In genomic region chr22:42957544-42957943, GRCh38 we compare ENCODE assay signal across 22 cellular contexts. TPM values are rescaled to one million over a fixed set of nuclear protein-coding genes. Genes with fewer than 3 reads are reported as not detected.
DNase-seq lines count a peak whose midpoint lies in the region; ATAC-seq, FAIRE-seq and TF ChIP-seq lines count a peak whose summit lies in the region.
"Had no signal": no experiment of that assay in that cellular context is flagged by ENCODE, and none has a peak within 500 bp of the region (broad histone marks: within the 10 kb centered on the region; RNA-seq: fewer than 3 reads in every experiment).

No MANE protein-coding gene starts in this region.

- intact Hi-C loops in heart left ventricle (cut with DNase I): loop anchor here in 4 of 10 donors (5.0 kb wide), 4 partner anchors 50 to 90 kb away; no protein-coding TSS in a partner anchor
- intact Hi-C loops in GM12878 (cut with micrococcal nuclease; ENCODE audit: unreplicated experiment): no loop called here
- intact Hi-C loops in kidney (cut with DNase I): no loop called here
- intact Hi-C loops in head of caudate nucleus (cut with DNase I): no loop called here

- H3K9me3 ChIP-seq in heart left ventricle (peaks cover 0 to 6% (median 0%) of the 10 kb centered on the region in 12 donors), right atrium auricular region (no peaks in the 10 kb centered on the region), GM12878 (replicated peaks; ENCODE audit: control insufficient read depth, insufficient read depth, low read length) (no peaks in the 10 kb centered on the region; the same call in 2 of the 3 replicates), kidney (ENCODE audit: control insufficient read depth in 1 of 2, low read length in 2 of 2) (no peaks in the 10 kb centered on the region), thoracic aorta (no peaks in the 10 kb centered on the region)
- H3K9me3 ChIP-seq: spleen had no signal

- H4K20me1 ChIP-seq in GM12878 (ENCODE audit: control insufficient read depth, insufficient read depth): no peaks in the 10 kb centered on the region

- no peaks in the 10 kb centered on the region for H3K27me3 ChIP-seq in heart left ventricle
- H3K27me3 ChIP-seq in right atrium auricular region: no peaks in the 10 kb centered on the region
- no peaks in the 10 kb centered on the region for H3K27me3 ChIP-seq in GM12878 (replicated peaks in 1 of 2; ENCODE audit: control insufficient read depth in 2 of 2, insufficient read depth in 2 of 2, low read length in 1 of 2)
- no peaks in the 10 kb centered on the region for H3K27me3 ChIP-seq in thoracic aorta (replicated peaks; ENCODE audit: insufficient read depth)
- H3K27me3 ChIP-seq: dorsolateral prefrontal cortex, spleen had no signal

- DNase-seq in heart left ventricle (no peak), right atrium auricular region (ENCODE audit: low spot score) (no peak), GM12878 (ENCODE audit: low read depth, low spot score) (no peak), kidney (no peak), thoracic aorta (ENCODE audit: low spot score) (no peak), midbrain (lab: John Stamatoyannopoulos, UW) (no peak), head of caudate nucleus (no peak), NAMALWA (ENCODE audit: low spot score) (no peak)
- DNase-seq: activated naive CD4-positive, alpha-beta T cell treated with Interleukin-2 at 50 U/mL for 16 hours; activated T-cell treated with anti-CD3 and anti-CD28 coated beads, Interleukin-2, amount 50 U/mL, for 1 hour; DMS53; dorsolateral prefrontal cortex; Karpas-422; MV-4-11; naive thymus-derived CD8-positive, alpha-beta T cell; NCI-H146; NCI-H2107; NCI-H446; spleen had no signal

- SMC1A ChIA-PET in GM12878 (lab: Charles Lee; ENCODE audit: uncharacterized antibody, unreplicated experiment): interaction anchor here (0.8 to 1.6 kb wide), 10 partner anchors 9 to 65 kb away, joined by 3 to 10 read pairs (median 4); no protein-coding TSS in a partner anchor

- no peak for TF ChIP-seq EP300 in GM12878 (IDR thresholded peaks at IDR 0.05; ENCODE audit: borderline replicate concordance in 1 of 2, control insufficient read depth in 1 of 2, low read depth in 2 of 2, low read length in 2 of 2)

- H3K27ac ChIP-seq in heart left ventricle (peak overlapping the region in 9 of 12 donors; percentile 17 to 82 (median 66)), right atrium auricular region (no peak overlapping the region), GM12878 (ENCODE audit: control insufficient read depth, insufficient read depth) (no peak overlapping the region), kidney (ENCODE audit: low read depth in 2 of 2, low read length in 2 of 2) (peak overlapping the region; percentile 20 to 61), thoracic aorta (no peak overlapping the region)
- H3K27ac ChIP-seq: dorsolateral prefrontal cortex, HL-60 had no signal

- H3K79me2 ChIP-seq in GM12878 (ENCODE audit: control insufficient read depth, insufficient read depth, low read length): peaks cover 84% of the 10 kb centered on the region

- CTCF ChIA-PET in GM12878 (lab: Yijun Ruan, JAX): interaction anchor here (0.7 to 1.5 kb wide), 5 partner anchors 9 to 90 kb away, joined by 3 to 5 read pairs (median 4); no protein-coding TSS in a partner anchor

- in situ Hi-C loops in GM12878 (cut with MboI): no loop called here

- RAD21 ChIA-PET in GM12878 (lab: Charles Lee; ENCODE audit: unreplicated experiment): interaction anchor here (0.9 to 2.4 kb wide), 4 partner anchors 9 to 90 kb away, joined by 5 to 8 read pairs (median 6); no protein-coding TSS in a partner anchor

- no peak for FAIRE-seq in GM12878 (lab: Jason Lieb, UNC)
- no peak for FAIRE-seq in kidney (lab: Jason Lieb, UNC)
- FAIRE-seq: G401.6, H1 had no signal

- H3K36me3 ChIP-seq in heart left ventricle: peaks cover 0 to 3% (median 0%) of the 10 kb centered on the region in 9 donors
- no peaks in the 10 kb centered on the region for H3K36me3 ChIP-seq in right atrium auricular region
- peaks cover 0 to 13% of the 10 kb centered on the region in 2 experiments; a peak in 3 of 4 replicates for H3K36me3 ChIP-seq in GM12878 (ENCODE audit: control insufficient read depth in 2 of 2, insufficient read depth in 2 of 2, low read length in 1 of 2)
- no peaks in the 10 kb centered on the region for H3K36me3 ChIP-seq in kidney (ENCODE audit: control insufficient read depth in 1 of 2, insufficient read depth in 2 of 2, low read length in 2 of 2)
- no peaks in the 10 kb centered on the region for H3K36me3 ChIP-seq in thoracic aorta

- H3K4me2 ChIP-seq in GM12878 (ENCODE audit: control insufficient read depth, insufficient read depth): no peak overlapping the region; the same call in 1 of the 2 replicates

- WGBS in heart left ventricle, 4 donors: 45 to 64% (median 53%) methylated on average over 3 of the region's 3 CpGs
- 67% methylated on average over 3 of the region's 3 CpGs for WGBS in GM12878 (ENCODE audit: insufficient coverage, insufficient replicate concordance, low lambda C conversion rate, missing lambda C conversion rate)

- TF ChIP-seq RAD21 in GM12878 (IDR thresholded peaks at IDR 0.05; ENCODE audit: insufficient read depth, low read depth, low read length): no peak

- no TSS peak for BruUV-seq in GM12878 (replicated peaks; lab: Mats Ljungman, UMichigan)

- TF ChIP-seq CTCF in heart left ventricle (IDR thresholded peaks at IDR 0.05) (no peak), right atrium auricular region (IDR thresholded peaks at IDR 0.05) (no peak), GM12878 (IDR thresholded peaks at IDR 0.05 in 2 of 3, conservative IDR thresholded peaks at IDR 0.05 in 1 of 3; ENCODE audit: control insufficient read depth in 2 of 3, extremely low read depth in 1 of 3, insufficient read depth in 1 of 3, low read depth in 3 of 3, low read length in 3 of 3) (no peak), kidney (IDR thresholded peaks at IDR 0.05; ENCODE audit: borderline replicate concordance, extremely low read depth, insufficient read depth) (no peak), thoracic aorta (IDR thresholded peaks at IDR 0.05) (no peak)

- no peak for ATAC-seq in heart left ventricle
- ATAC-seq in GM12878: peak; percentile 63
- no peak for ATAC-seq in thoracic aorta (ENCODE audit: insufficient number of reproducible peaks, low FRiP score, low read depth)
- ATAC-seq: naive thymus-derived CD8-positive, alpha-beta T cell had no signal

- H3K4me1 ChIP-seq in heart left ventricle (peaks cover 11 to 78% (median 37%) of the 10 kb centered on the region in 12 donors), right atrium auricular region (peaks cover 0 to 57% of the 10 kb centered on the region in 2 donors), GM12878 (ENCODE audit: control insufficient read depth, insufficient read depth, low read length) (peaks cover 11% of the 10 kb centered on the region), kidney (ENCODE audit: control insufficient read depth in 1 of 2, insufficient read depth in 1 of 2, low read depth in 1 of 2, low read length in 2 of 2) (peaks cover 26 to 34% of the 10 kb centered on the region in 2 donors), thoracic aorta (ENCODE audit: control insufficient read depth in 1 of 2, low read depth in 2 of 2) (peaks cover 49 to 70% of the 10 kb centered on the region in 2 donors)

- no peak overlapping the region for H3K9ac ChIP-seq in GM12878 (ENCODE audit: control insufficient read depth, insufficient read depth, low read length)
- no peak overlapping the region for H3K9ac ChIP-seq in kidney (ENCODE audit: low read length in 2 of 2)

- POLR2A ChIA-PET in GM12878 (lab: Charles Lee): interaction anchor here (1.5 kb wide), 1 partner anchor 10 kb away, joined by 4 read pairs; no protein-coding TSS in a partner anchor

- H3K4me3 ChIP-seq in heart left ventricle: peak overlapping the region in 8 of 12 donors; percentile 40 to 63 (median 50)
- H3K4me3 ChIP-seq in right atrium auricular region: peak overlapping the region in 1 of 2 donors; percentile 47
- no peak overlapping the region for H3K4me3 ChIP-seq in GM12878
- H3K4me3 ChIP-seq in kidney (ENCODE audit: low read length in 2 of 2): no peak overlapping the region
- peak overlapping the region; percentile 58 for H3K4me3 ChIP-seq in thoracic aorta
- H3K4me3 ChIP-seq: spleen had no signal

- TF ChIP-seq POLR2A in heart left ventricle (IDR thresholded peaks at IDR 0.05) (no peak), GM12878 (IDR thresholded peaks at IDR 0.05; ENCODE audit: low read depth, low read length) (no peak)

- no peak overlapping the region for H2AFZ ChIP-seq in GM12878 (ENCODE audit: control insufficient read depth, low read depth, low read length)

TF ChIP-seq in GM12878, 131 proteins besides CTCF, POLR2A, EP300 and RAD21:
- TF ChIP-seq ZNF384 (IDR thresholded peaks at IDR 0.05; ENCODE audit: borderline replicate concordance, low read depth, low read length) (no peak), SRF (IDR thresholded peaks at IDR 0.05; ENCODE audit: low read depth in 2 of 2, low read length in 2 of 2) (peak in 1 of 2 experiments; percentile 55; a peak in 1 of 4 replicates)

RNA-seq across cellular contexts. Expression of gene PACSIN2, which starts 57.4 kb away (rescaled TPM):
- total RNA-seq in heart left ventricle: 10 to 100 TPM; 42.5 to 87.1 (median 59.3) TPM
- polyA plus RNA-seq in heart left ventricle: 10 to 100 TPM; 26.5 to 60.4 TPM
- 10 to 100 TPM; 66.3 to 89.8 TPM for total RNA-seq in right atrium auricular region
- 83.4 and 87.9 TPM in 2 replicates for total RNA-seq in GM12878 (2013; cell fraction: nucleolus; rRNA removed)
- 26.4 and 27.5 TPM in 2 replicates for total RNA-seq in GM12878 (2014; rRNA removed)
- total RNA-seq in GM12878 (2014; rRNA removed; fragmentation: Illumina TruSeq; extraction: Trizol): 42.1 and 45.9 TPM in 2 replicates
- total RNA-seq in GM12878 (2021): 78.7 and 80.6 TPM in 2 replicates
- 24.4 TPM for polyA plus RNA-seq in GM12878 (2011; ENCODE audit: low read depth)
- polyA plus RNA-seq in GM12878 (2011; rRNA removed): 57.4 and 67.7 TPM in 2 replicates
- polyA plus RNA-seq in GM12878 (2011; cell fraction: cytosol; rRNA removed): 66.7 and 69.8 TPM in 2 replicates
- 83.2 and 88.8 TPM in 2 replicates for polyA plus RNA-seq in GM12878 (2011; cell fraction: nucleus; rRNA removed)
- polyA plus RNA-seq in GM12878 (2012): 38.7 and 45.2 TPM in 2 replicates
- 36.0 and 47.4 TPM in 2 replicates for polyA plus RNA-seq in GM12878 (2014; fragmentation: Illumina TruSeq; extraction: Trizol)
- polyA plus RNA-seq in GM12878 (2014; fragmentation: Nextera tagmentation; extraction: Ambion mirVana): 1 to 10 TPM in 1 of 2 experiments, under 1 TPM in 1; 0.93 to 1.6 TPM
- polyA plus RNA-seq in GM12878 (2014; rRNA removed): 53.9 and 60.0 TPM in 2 replicates
- 10 to 100 TPM; 46.3 to 49.5 TPM for polyA plus RNA-seq in GM12878 (2016; fragmentation: Nextera tagmentation; extraction: Ambion mirVana)
- 36.6 and 45.8 TPM in 2 replicates for polyA minus RNA-seq in GM12878 (2011; rRNA and poly(A)+ RNA removed)
- 13.4 and 13.5 TPM in 2 replicates for polyA minus RNA-seq in GM12878 (2011; cell fraction: cytosol; rRNA and poly(A)+ RNA removed)
- 12.2 and 18.0 TPM in 2 replicates for polyA minus RNA-seq in GM12878 (2011; cell fraction: nucleus; rRNA and poly(A)+ RNA removed)
- 105 TPM for total RNA-seq in kidney
- polyA plus RNA-seq in kidney (ENCODE audit: insufficient read depth, low read depth, low replicate concordance): 56.3 TPM
- 100 to 1,000 TPM; 135 to 155 TPM for total RNA-seq in thoracic aorta

Comparison
In these comparisons a context has a peak if more than half of its experiments do, and no peak if none do; other contexts are left out.
1. H3K27ac ChIP-seq: peak in heart left ventricle (9 of 12) and kidney (2 of 2); none in right atrium auricular region (0 of 2), GM12878 (single experiment) and thoracic aorta (0 of 2).
2. H3K4me3 ChIP-seq: peak in heart left ventricle (8 of 12) and thoracic aorta (single experiment); none in GM12878 (single experiment) and kidney (0 of 2).